ENCODE assay signal across 8 cellular contexts in the genomic region with DNA sequence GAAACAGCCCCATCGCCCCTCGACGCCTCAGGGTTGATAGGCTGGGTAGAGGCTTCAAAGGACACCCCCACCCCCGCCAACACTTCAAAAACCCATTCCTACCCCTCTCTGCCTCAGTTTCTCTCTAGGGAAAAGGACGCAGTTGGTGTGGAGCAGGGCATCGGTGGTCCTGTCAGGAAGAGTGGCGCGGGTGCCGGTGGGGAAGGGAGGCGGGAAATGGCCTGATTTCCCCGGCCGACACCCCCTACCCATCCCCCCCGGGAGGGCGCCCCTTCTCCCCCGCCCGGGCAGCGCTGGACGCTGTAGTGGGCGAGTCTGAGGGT. TPM values are rescaled to one million over a fixed set of nuclear protein-coding genes. Genes with fewer than 3 reads are reported as not detected.
DNase-seq lines count a peak whose midpoint lies in the region; ATAC-seq and TF ChIP-seq lines count a peak whose summit lies in the region.

No MANE protein-coding gene starts in this region.

- peak overlapping the region; percentile 87 for H3K9ac ChIP-seq in mesendoderm (ENCODE audit: low read length)

- WGBS in mesendoderm (ENCODE audit: extremely low coverage, insufficient coverage, low lambda C conversion rate) = no CpG with 5 or more reads among the region's 19 CpGs

- peaks cover 3% of the 10 kb centered on the region for H3K79me1 ChIP-seq in mesendoderm (ENCODE audit: low read length)

- H3K27me3 ChIP-seq in mesendoderm (ENCODE audit: insufficient read depth, low read length, poor library complexity) = no peaks in the 10 kb centered on the region

- BruUV-seq in Calu3 (replicated peaks; lab: Mats Ljungman, UMichigan) = no TSS peak

- H2AK5ac ChIP-seq in mesendoderm (ENCODE audit: low read length) = no peak overlapping the region

- peak overlapping the region; percentile 81 for H3K18ac ChIP-seq in mesendoderm (ENCODE audit: low read length)

- no peaks in the 10 kb centered on the region for H3K36me3 ChIP-seq in mesendoderm (ENCODE audit: control insufficient read depth, insufficient read depth, low read length)

- H3K9me3 Mint-ChIP-seq in Calu3 (ENCODE audit: low read depth, unreplicated experiment) = peaks cover 5% of the 10 kb centered on the region

- no peak overlapping the region for H3K23ac ChIP-seq in mesendoderm (ENCODE audit: low read length)

- H3K79me2 ChIP-seq in mesendoderm (ENCODE audit: control insufficient read depth, insufficient read depth, low read length) = no peaks in the 10 kb centered on the region

- peak overlapping the region; percentile 74 for H3K27ac ChIP-seq in mesendoderm (ENCODE audit: low read depth, low read length)

- peaks cover 10% of the 10 kb centered on the region for H3K4me1 ChIP-seq in mesendoderm (ENCODE audit: control insufficient read depth, low read depth, low read length)

- H3K4me3 ChIP-seq in astrocyte of the spinal cord (ENCODE audit: low read depth, low read length) (peak overlapping the region; percentile 72), mesendoderm (ENCODE audit: low read length) (peak overlapping the region; percentile 63)

- CTCF ChIA-PET in Calu3 (lab: Charles Lee) = no interaction called here

- peaks cover 26% of the 10 kb centered on the region for H3K36me3 Mint-ChIP-seq in Calu3 (ENCODE audit: insufficient read depth, unreplicated experiment)

- intact Hi-C loops in Calu3 (cut with micrococcal nuclease; ENCODE audit: unreplicated experiment) = no loop called here

- H2BK120ac ChIP-seq in mesendoderm (ENCODE audit: low read depth, low read length) = no peak overlapping the region

- peak overlapping the region; percentile 18 for H3K4ac ChIP-seq in mesendoderm (ENCODE audit: low read depth, low read length)

- no peak overlapping the region for H2BK5ac ChIP-seq in mesendoderm (ENCODE audit: low read length)

- in situ Hi-C loops in astrocyte of the spinal cord (cut with HindIII; ENCODE audit: low sequenced_read_pairs) = no loop called here

- no peak overlapping the region for H4K5ac ChIP-seq in mesendoderm (ENCODE audit: low read length)

- no peak for TF ChIP-seq CTCF in Calu3 (IDR thresholded peaks at IDR 0.05; ENCODE audit: unreplicated experiment)
- TF ChIP-seq CTCF in astrocyte of the spinal cord (IDR thresholded peaks at IDR 0.05; ENCODE audit: low read depth, low read length) = no peak

- H3K27me3 Mint-ChIP-seq in Calu3 (ENCODE audit: unreplicated experiment) = no peaks in the 10 kb centered on the region

- peak overlapping the region; percentile 59 for H3K4me2 ChIP-seq in mesendoderm (ENCODE audit: low read length)

- DNase-seq in Calu3 (no peak), astrocyte of the spinal cord (ENCODE audit: low read depth, low spot score) (no peak), mesendoderm (peak; percentile 29), NCI-H524 (lab: John Stamatoyannopoulos, UW) (no peak), HK-2 (ENCODE audit: unreplicated experiment) (no peak), hippocampal formation (lab: John Stamatoyannopoulos, UW) (no peak), globus pallidus (ENCODE audit: low spot score) (no peak)

- peak overlapping the region; percentile 92 for H3K56ac ChIP-seq in mesendoderm (ENCODE audit: low read length)

- ATAC-seq in HG02943 (IDR thresholded peaks at IDR 0.05; ENCODE audit: low read depth, unreplicated experiment) = peak; percentile 12

- H3K4me3 Mint-ChIP-seq in Calu3 (ENCODE audit: low read depth, unreplicated experiment) = peak overlapping the region; percentile 83

- no peak overlapping the region for H4K8ac ChIP-seq in mesendoderm (ENCODE audit: low read depth, low read length)

- no peak overlapping the region for H2BK15ac ChIP-seq in mesendoderm (replicated peaks; ENCODE audit: low read depth)

- H3K27ac Mint-ChIP-seq in Calu3 (ENCODE audit: unreplicated experiment) = no peak overlapping the region

- peaks cover 16% of the 10 kb centered on the region for H3K4me1 Mint-ChIP-seq in Calu3 (ENCODE audit: low read depth, unreplicated experiment)

RNA-seq across cellular contexts. Expression of gene NRSN2, which starts 0.4 kb away (rescaled TPM):
- total RNA-seq in Calu3 (2022) = 0.42 and 0.51 TPM in 2 replicates
- 10.5 TPM for polyA plus RNA-seq in mesendoderm (2013, experiment 1 of 2)
- 10.6 TPM for polyA plus RNA-seq in mesendoderm (2013, experiment 2 of 2)

RNA-seq across cellular contexts. Expression of gene SOX12, which starts 21.9 kb away (rescaled TPM):
- total RNA-seq in Calu3 (2022) = 13.6 and 14.5 TPM in 2 replicates
- polyA plus RNA-seq in mesendoderm (2013, experiment 1 of 2) = 15.5 TPM
- 15.5 TPM for polyA plus RNA-seq in mesendoderm (2013, experiment 2 of 2)

RNA-seq across cellular contexts. Expression of gene TRIB3, which starts 33.3 kb away (rescaled TPM):
- 47.2 and 53.0 TPM in 2 replicates for total RNA-seq in Calu3 (2022)
- 9.3 TPM for polyA plus RNA-seq in mesendoderm (2013, experiment 1 of 2)
- 10.0 TPM for polyA plus RNA-seq in mesendoderm (2013, experiment 2 of 2)

RNA-seq across cellular contexts. Expression of gene ZCCHC3, which starts 49.9 kb away (rescaled TPM):
- 10.9 and 11.1 TPM in 2 replicates for total RNA-seq in Calu3 (2022)
- 26.5 TPM for polyA plus RNA-seq in mesendoderm (2013, experiment 1 of 2)
- 26.9 TPM for polyA plus RNA-seq in mesendoderm (2013, experiment 2 of 2)

RNA-seq across cellular contexts. Expression of gene C20orf96, which starts 56.7 kb away (rescaled TPM):
- 7.3 and 8.8 TPM in 2 replicates for total RNA-seq in Calu3 (2022)
- 8.2 TPM for polyA plus RNA-seq in mesendoderm (2013, experiment 1 of 2)
- 8.2 TPM for polyA plus RNA-seq in mesendoderm (2013, experiment 2 of 2)
